In the genomic region with DNA sequence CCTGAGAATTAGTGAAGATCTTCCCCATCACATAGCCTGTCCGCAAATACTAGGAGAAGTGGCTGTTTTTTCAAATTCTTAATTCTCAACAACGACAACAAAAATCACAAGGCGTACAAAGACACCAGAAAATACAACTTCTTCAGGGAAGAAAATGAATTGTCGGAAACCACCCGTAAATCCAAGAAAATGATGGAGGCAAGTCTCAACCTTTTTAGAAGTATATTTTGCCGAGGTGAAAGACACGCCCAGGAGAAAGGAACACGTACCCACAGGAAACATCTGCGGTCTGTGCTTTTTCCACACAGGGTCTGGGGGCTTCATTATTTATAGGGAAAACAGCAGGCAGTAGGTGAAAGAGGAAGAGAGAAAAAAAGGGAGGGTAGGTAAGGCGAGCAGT, we compare ENCODE assay signal across 16 cellular contexts.
DNase-seq lines count a peak whose midpoint lies in the region; ATAC-seq and TF ChIP-seq lines count a peak whose summit lies in the region.
"Had no signal": no experiment of that assay in that cellular context is flagged by ENCODE, and none has a peak within 500 bp of the region (broad histone marks: within the 10 kb centered on the region; RNA-seq: fewer than 3 reads in every experiment).

No MANE protein-coding gene starts in this region.

- H3K4me3 ChIP-seq in BLaER1 treated with 17β-estradiol and CSF1 and Interleukin-3, amounts not matched to agents 10 nM and 100 nM: no peak overlapping the region
- H3K4me3 ChIP-seq in Loucy (ENCODE audit: low read length, poor library complexity, severe bottlenecking) (no peak overlapping the region), iPS-18a (ENCODE audit: low read length) (peak overlapping the region; percentile 18), neural progenitor cell (no peak overlapping the region), Karpas-422 (ENCODE audit: low read length) (no peak overlapping the region)
- H3K4me3 ChIP-seq: GM12878 had no signal

- H3K4me3 Mint-ChIP-seq in neural progenitor cell: peak overlapping the region; percentile 7
- H3K4me3 Mint-ChIP-seq: CD4-positive, alpha-beta memory T cell had no signal

- no peaks in the 10 kb centered on the region for H4K20me1 ChIP-seq in BLaER1 treated with 17β-estradiol and CSF1 and Interleukin-3, amounts not matched to agents 10 nM and 100 nM
- H4K20me1 ChIP-seq in Loucy (ENCODE audit: insufficient read depth, low read length, poor library complexity, severe bottlenecking): no peaks in the 10 kb centered on the region
- H4K20me1 ChIP-seq in neural progenitor cell (ENCODE audit: low read depth): no peaks in the 10 kb centered on the region
- H4K20me1 ChIP-seq in Karpas-422 (ENCODE audit: insufficient read depth, low read depth, low read length): no peaks in the 10 kb centered on the region

- no peaks in the 10 kb centered on the region for H3K9me2 ChIP-seq in Loucy (replicated peaks; ENCODE audit: low read depth, low read length)
- H3K9me2 ChIP-seq in Karpas-422 (replicated peaks; ENCODE audit: insufficient read depth, low read length): no peaks in the 10 kb centered on the region

- H3K9me3 Mint-ChIP-seq in neural progenitor cell: peaks cover 11% of the 10 kb centered on the region

- H3K27ac ChIP-seq in BLaER1 treated with 17β-estradiol and CSF1 and Interleukin-3, amounts not matched to agents 10 nM and 100 nM: no peak overlapping the region
- no peak overlapping the region for H3K27ac ChIP-seq in iPS-18a (ENCODE audit: low read length)
- no peak overlapping the region for H3K27ac ChIP-seq in neural progenitor cell
- no peak overlapping the region for H3K27ac ChIP-seq in Karpas-422 (ENCODE audit: low read length)
- H3K27ac ChIP-seq: C4-2B had no signal

- H3K9ac ChIP-seq in BLaER1 treated with 17β-estradiol and CSF1 and Interleukin-3, amounts not matched to agents 10 nM and 100 nM: no peak overlapping the region
- no peak overlapping the region for H3K9ac ChIP-seq in Loucy (ENCODE audit: low read depth, low read length, poor library complexity, severe bottlenecking)
- no peak overlapping the region for H3K9ac ChIP-seq in iPS-18a (ENCODE audit: low read length)
- H3K9ac ChIP-seq in neural progenitor cell: no peak overlapping the region
- H3K9ac ChIP-seq in Karpas-422 (ENCODE audit: low read length): no peak overlapping the region

- H3K27me3 Mint-ChIP-seq in neural progenitor cell (ENCODE audit: insufficient read depth, low read depth): peaks cover 16% of the 10 kb centered on the region

- TF ChIP-seq CTCF in Loucy (conservative IDR thresholded peaks at IDR 0.05; ENCODE audit: low read length): no peak
- TF ChIP-seq CTCF in neural progenitor cell (IDR thresholded peaks at IDR 0.05): no peak

- H3K36me3 Mint-ChIP-seq in neural progenitor cell: no peaks in the 10 kb centered on the region
- H3K36me3 Mint-ChIP-seq: CD4-positive, alpha-beta memory T cell had no signal

- peaks cover 0 to 35% (median 20%) of the 10 kb centered on the region in 10 experiments; a peak in 16 of 20 replicates for H3K4me1 ChIP-seq in BLaER1 treated with 17β-estradiol and CSF1 and Interleukin-3, amounts not matched to agents 10 nM and 100 nM
- H3K4me1 ChIP-seq in Loucy (ENCODE audit: insufficient read depth, low read length, poor library complexity, severe bottlenecking): no peaks in the 10 kb centered on the region
- H3K4me1 ChIP-seq in iPS-18a (ENCODE audit: control insufficient read depth, low read depth, low read length): peaks cover 21% of the 10 kb centered on the region
- H3K4me1 ChIP-seq in neural progenitor cell: peaks cover 20% of the 10 kb centered on the region
- H3K4me1 ChIP-seq in Karpas-422 (ENCODE audit: low read length): peaks cover 6% of the 10 kb centered on the region

- DNase-seq in neural progenitor cell (ENCODE audit: low spot score) (no peak), Karpas-422 (no peak), NCI-H2227 (lab: John Stamatoyannopoulos, UW; ENCODE audit: unreplicated experiment) (no peak), NCI-H226 (no peak)
- DNase-seq: ACHN; CD4-positive, alpha-beta memory T cell; DMS79; GOT3; IMR-90 had no signal

- H3K27ac Mint-ChIP-seq in neural progenitor cell: no peak overlapping the region
- H3K27ac Mint-ChIP-seq: CD4-positive, alpha-beta memory T cell had no signal

- H3K79me2 ChIP-seq in Loucy (ENCODE audit: insufficient read depth, low read length) (no peaks in the 10 kb centered on the region), neural progenitor cell (ENCODE audit: low read depth) (no peaks in the 10 kb centered on the region), Karpas-422 (ENCODE audit: low read length) (no peaks in the 10 kb centered on the region)

- ATAC-seq in GM18498 (IDR thresholded peaks at IDR 0.05; ENCODE audit: unreplicated experiment): no peak
- ATAC-seq: GM12878, HCT116 had no signal

- H3K4me1 Mint-ChIP-seq in neural progenitor cell: peaks cover 36% of the 10 kb centered on the region
- H3K4me1 Mint-ChIP-seq: CD4-positive, alpha-beta memory T cell had no signal

- H2AFZ ChIP-seq in Loucy (ENCODE audit: low read length) (peak overlapping the region; percentile 55; the same call in 1 of the 2 replicates), neural progenitor cell (replicated peaks) (no peak overlapping the region), Karpas-422 (ENCODE audit: low read length) (no peak overlapping the region)

- peaks cover 23 to 32% (median 26%) of the 10 kb centered on the region in 11 experiments for H3K27me3 ChIP-seq in BLaER1 treated with 17β-estradiol and CSF1 and Interleukin-3, amounts not matched to agents 10 nM and 100 nM
- H3K27me3 ChIP-seq in Loucy (ENCODE audit: insufficient read depth, low read length, poor library complexity, severe bottlenecking) (no peaks in the 10 kb centered on the region), iPS-18a (ENCODE audit: control insufficient read depth, insufficient read depth, low read length) (no peaks in the 10 kb centered on the region), neural progenitor cell (no peaks in the 10 kb centered on the region), Karpas-422 (ENCODE audit: low read length) (no peaks in the 10 kb centered on the region)

- peaks cover 0 to 13% (median 7%) of the 10 kb centered on the region in 11 experiments; a peak in 11 of 22 replicates for H3K9me3 ChIP-seq in BLaER1 treated with 17β-estradiol and CSF1 and Interleukin-3, amounts not matched to agents 10 nM and 100 nM (replicated peaks in 1 of 11)
- H3K9me3 ChIP-seq in Loucy (ENCODE audit: insufficient read depth, low read depth, low read length) (no peaks in the 10 kb centered on the region), iPS-18a (ENCODE audit: control insufficient read depth, low read depth, low read length) (no peaks in the 10 kb centered on the region), neural progenitor cell (ENCODE audit: low read depth) (no peaks in the 10 kb centered on the region), Karpas-422 (ENCODE audit: low read length) (no peaks in the 10 kb centered on the region)

- H3F3A ChIP-seq in Loucy (ENCODE audit: low read depth) (no peaks in the 10 kb centered on the region), neural progenitor cell (ENCODE audit: low read depth) (peaks cover 14% of the 10 kb centered on the region)

- H3K4me2 ChIP-seq in BLaER1 treated with 17β-estradiol and CSF1 and Interleukin-3, amounts not matched to agents 10 nM and 100 nM: peak overlapping the region in 9 of 11 experiments; percentile 10 to 86 (median 65); a peak in 17 of 22 replicates
- H3K4me2 ChIP-seq in Loucy (ENCODE audit: low read depth, low read length, poor library complexity, severe bottlenecking) (no peak overlapping the region), neural progenitor cell (peak overlapping the region; percentile 56), Karpas-422 (ENCODE audit: low read depth, low read length, poor library complexity, severe bottlenecking) (no peak overlapping the region)

- no peaks in the 10 kb centered on the region for H3K36me3 ChIP-seq in BLaER1 treated with 17β-estradiol and CSF1 and Interleukin-3, amounts not matched to agents 10 nM and 100 nM
- H3K36me3 ChIP-seq in Loucy (ENCODE audit: insufficient read depth, low read length) (no peaks in the 10 kb centered on the region), iPS-18a (ENCODE audit: control insufficient read depth, low read depth, low read length) (no peaks in the 10 kb centered on the region), neural progenitor cell (no peaks in the 10 kb centered on the region), Karpas-422 (ENCODE audit: insufficient read depth, low read length) (no peaks in the 10 kb centered on the region)

Comparison
In these comparisons a context has a peak if more than half of its experiments do, and no peak if none do; other contexts are left out.
1. H3K4me2 ChIP-seq: peak in BLaER1 treated with 17β-estradiol and CSF1 and Interleukin-3, amounts not matched to agents 10 nM and 100 nM (9 of 11) and neural progenitor cell (single experiment); none in Loucy (single experiment) and Karpas-422 (single experiment).